Comparison of ENCODE assay signal across 1 cellular context in genomic region chrX:10168226-10168625, GRCh38.
A peak's percentile ranks its signal among the peaks of the same experiment; 100 is the strongest.
TF ChIP-seq lines count a peak whose summit lies in the region.

No MANE protein-coding gene starts in this region.

TF ChIP-seq in HepG2, 621 proteins besides CTCF, POLR2A, EP300 and RAD21 (continued from another document):
- TF ChIP-seq ZBTB49 (CRISPR knock-in tag; IDR thresholded peaks at IDR 0.05; ENCODE audit: borderline replicate concordance), result no peak
- no peak for TF ChIP-seq ZSCAN12 (CRISPR knock-in tag; IDR thresholded peaks at IDR 0.05)
- TF ChIP-seq MATR3 (CRISPR knock-in tag; IDR thresholded peaks at IDR 0.05), result no peak
- no peak for TF ChIP-seq KDM3A (CRISPR knock-in tag; IDR thresholded peaks at IDR 0.05; ENCODE audit: low read depth)
- TF ChIP-seq GLI4 (CRISPR knock-in tag; IDR thresholded peaks at IDR 0.05; ENCODE audit: borderline replicate concordance), result no peak
- no peak for TF ChIP-seq ZFP62 (CRISPR knock-in tag; IDR thresholded peaks at IDR 0.05)
- no peak for TF ChIP-seq ZNF567 (CRISPR knock-in tag; IDR thresholded peaks at IDR 0.05; ENCODE audit: borderline replicate concordance)
- TF ChIP-seq U2AF2 (IDR thresholded peaks at IDR 0.05; ENCODE audit: low read depth, low read length), result no peak
- TF ChIP-seq STAG1 (CRISPR knock-in tag; IDR thresholded peaks at IDR 0.05), result no peak
- peak; percentile 49 for TF ChIP-seq TCF7 (IDR thresholded peaks at IDR 0.05; ENCODE audit: low read depth)
- TF ChIP-seq MXD3 (CRISPR knock-in tag; IDR thresholded peaks at IDR 0.05), result no peak
- TF ChIP-seq ZNF616 (CRISPR knock-in tag; IDR thresholded peaks at IDR 0.05; ENCODE audit: low read depth), result no peak
- no peak for TF ChIP-seq RFX5 (IDR thresholded peaks at IDR 0.05; ENCODE audit: low read depth, low read length)
- no peak for TF ChIP-seq HNRNPLL (IDR thresholded peaks at IDR 0.05; ENCODE audit: low read depth, low read length, poor library complexity, severe bottlenecking)
- TF ChIP-seq SP4 (CRISPR knock-in tag; IDR thresholded peaks at IDR 0.05), result no peak
- TF ChIP-seq ZFP90 (CRISPR knock-in tag; IDR thresholded peaks at IDR 0.05; ENCODE audit: borderline replicate concordance), result no peak
- no peak for TF ChIP-seq FOXJ3 (CRISPR knock-in tag; IDR thresholded peaks at IDR 0.05; ENCODE audit: borderline replicate concordance)
- TF ChIP-seq HNF4A (CRISPR knock-in tag; IDR thresholded peaks at IDR 0.05), result peak; percentile 6; the same call in 1 of the 2 replicates
- TF ChIP-seq, protein P1, sequence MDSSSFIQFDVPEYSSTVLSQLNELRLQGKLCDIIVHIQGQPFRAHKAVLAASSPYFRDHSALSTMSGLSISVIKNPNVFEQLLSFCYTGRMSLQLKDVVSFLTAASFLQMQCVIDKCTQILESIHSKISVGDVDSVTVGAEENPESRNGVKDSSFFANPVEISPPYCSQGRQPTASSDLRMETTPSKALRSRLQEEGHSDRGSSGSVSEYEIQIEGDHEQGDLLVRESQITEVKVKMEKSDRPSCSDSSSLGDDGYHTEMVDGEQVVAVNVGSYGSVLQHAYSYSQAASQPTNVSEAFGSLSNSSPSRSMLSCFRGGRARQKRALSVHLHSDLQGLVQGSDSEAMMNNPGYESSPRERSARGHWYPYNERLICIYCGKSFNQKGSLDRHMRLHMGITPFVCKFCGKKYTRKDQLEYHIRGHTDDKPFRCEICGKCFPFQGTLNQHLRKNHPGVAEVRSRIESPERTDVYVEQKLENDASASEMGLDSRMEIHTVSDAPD (CRISPR knock-in tag; IDR thresholded peaks at IDR 0.05), result no peak
- TF ChIP-seq NFKBIZ (CRISPR knock-in tag; IDR thresholded peaks at IDR 0.05), result no peak
- no peak for TF ChIP-seq ZNF235 (CRISPR knock-in tag; IDR thresholded peaks at IDR 0.05; ENCODE audit: borderline replicate concordance)
- TF ChIP-seq GFI1 (CRISPR knock-in tag; IDR thresholded peaks at IDR 0.05; ENCODE audit: borderline replicate concordance), result 0 out of 2 replicates have a peak, but pooled peaks have one; percentile 25
- TF ChIP-seq, protein P2, sequence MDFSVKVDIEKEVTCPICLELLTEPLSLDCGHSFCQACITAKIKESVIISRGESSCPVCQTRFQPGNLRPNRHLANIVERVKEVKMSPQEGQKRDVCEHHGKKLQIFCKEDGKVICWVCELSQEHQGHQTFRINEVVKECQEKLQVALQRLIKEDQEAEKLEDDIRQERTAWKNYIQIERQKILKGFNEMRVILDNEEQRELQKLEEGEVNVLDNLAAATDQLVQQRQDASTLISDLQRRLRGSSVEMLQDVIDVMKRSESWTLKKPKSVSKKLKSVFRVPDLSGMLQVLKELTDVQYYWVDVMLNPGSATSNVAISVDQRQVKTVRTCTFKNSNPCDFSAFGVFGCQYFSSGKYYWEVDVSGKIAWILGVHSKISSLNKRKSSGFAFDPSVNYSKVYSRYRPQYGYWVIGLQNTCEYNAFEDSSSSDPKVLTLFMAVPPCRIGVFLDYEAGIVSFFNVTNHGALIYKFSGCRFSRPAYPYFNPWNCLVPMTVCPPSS (IDR thresholded peaks at IDR 0.05), result no peak
- no peak for TF ChIP-seq ZNF557 (CRISPR knock-in tag; IDR thresholded peaks at IDR 0.05)
- TF ChIP-seq CEBPG (CRISPR knock-in tag; IDR thresholded peaks at IDR 0.05), result 0 out of 2 replicates have a peak, but pooled peaks have one; percentile 19
- TF ChIP-seq ZNF761 (CRISPR knock-in tag; conservative IDR thresholded peaks at IDR 0.05), result no peak
- no peak for TF ChIP-seq ZSCAN29 (CRISPR knock-in tag; conservative IDR thresholded peaks at IDR 0.05)
- TF ChIP-seq POLR2G (IDR thresholded peaks at IDR 0.05; ENCODE audit: low read depth, low read length), result no peak
